Comparison of ENCODE assay signal across 8 cellular contexts in the genomic region with DNA sequence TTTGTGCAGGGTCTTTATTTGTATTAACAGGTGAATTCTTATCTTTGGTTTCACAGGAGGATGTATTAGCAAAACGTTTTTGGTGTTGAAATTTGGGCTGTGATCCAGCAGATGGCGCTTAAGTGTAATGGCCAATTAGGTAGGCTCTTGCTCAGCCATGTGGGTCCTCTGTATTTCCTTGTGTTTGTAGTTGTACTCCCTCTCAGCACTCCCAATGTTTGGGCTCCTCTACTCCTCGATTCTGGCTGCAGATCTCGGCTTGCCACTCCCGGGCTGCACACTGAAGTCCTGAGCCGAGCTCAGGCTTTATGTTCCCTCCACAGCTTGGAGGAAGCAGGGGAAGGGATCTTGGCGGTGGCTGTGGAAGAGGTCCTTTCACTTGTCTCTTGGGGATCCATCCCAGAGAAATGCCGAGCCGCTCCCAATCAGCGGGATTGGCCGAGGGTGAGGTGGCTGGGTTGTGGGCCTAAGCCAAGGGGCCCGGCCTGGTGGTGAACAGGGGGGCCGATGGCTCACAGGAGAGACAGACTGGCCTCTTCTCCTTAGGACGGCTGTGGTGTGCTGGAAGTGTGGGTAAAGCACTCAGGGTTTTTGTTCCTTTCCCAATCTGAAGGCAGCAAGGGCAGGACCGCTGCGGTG.
DNase-seq lines count a peak whose midpoint lies in the region; ATAC-seq and TF ChIP-seq lines count a peak whose summit lies in the region.

No MANE protein-coding gene starts in this region.

- no peak overlapping the region for H2AFZ ChIP-seq in SK-N-SH (ENCODE audit: low read depth)

- H3K4me3 ChIP-seq in SK-N-SH (ENCODE audit: low read depth in 2 of 2, low read length in 1 of 2), result no peak overlapping the region
- H3K4me3 ChIP-seq in WI38 (ENCODE audit: low read depth, low read length), result no peak overlapping the region

- H3K9me3 ChIP-seq in SK-N-SH, result peaks cover 7% of the 10 kb centered on the region; the same call in 1 of the 2 replicates

- ATAC-seq in SK-N-SH treated with all-trans-retinoic acid at 6 μM for 48 hours, result no peak
- ATAC-seq in GM21825 (IDR thresholded peaks at IDR 0.05; ENCODE audit: unreplicated experiment), result peak; percentile 61
- ATAC-seq in HG03045 (IDR thresholded peaks at IDR 0.05; ENCODE audit: unreplicated experiment), result no peak

- H4K20me1 ChIP-seq in SK-N-SH (ENCODE audit: insufficient read depth), result no peaks in the 10 kb centered on the region

- H3K9me2 ChIP-seq in SK-N-SH, result no peaks in the 10 kb centered on the region

- peaks cover 30 to 42% of the 10 kb centered on the region in 2 experiments for H3K4me1 ChIP-seq in SK-N-SH (ENCODE audit: control insufficient read depth in 1 of 2, insufficient read depth in 2 of 2, low read depth in 1 of 2, low read length in 1 of 2)

- peak; percentile 59 for TF ChIP-seq CTCF in SK-N-SH (IDR thresholded peaks at IDR 0.05)
- TF ChIP-seq CTCF in WI38 (IDR thresholded peaks at IDR 0.05; ENCODE audit: low read depth, low read length), result peak; percentile 57

- CTCF ChIA-PET in SK-N-SH (lab: Yijun Ruan, JAX), result interaction anchor here (2.6 kb wide), 1 partner anchor 26 kb away, joined by 5 read pairs; no protein-coding TSS in a partner anchor

- DNase-seq in SK-N-SH, result peak; percentile 15
- DNase-seq in NAMALWA (ENCODE audit: low spot score), result peak; percentile 74
- DNase-seq in iPS-NIHi11 (ENCODE audit: low spot score), result peak; percentile 69
- DNase-seq in Ammon's horn (ENCODE audit: low spot score), result no peak

- TF ChIP-seq EP300 in SK-N-SH (IDR thresholded peaks at IDR 0.05; ENCODE audit: borderline replicate concordance in 1 of 2, low read depth in 1 of 2, low read length in 1 of 2), result no peak

- 84% methylated on average over 9 of the region's 16 CpGs for WGBS in SK-N-SH (ENCODE audit: low lambda C conversion rate)

- no peak overlapping the region for H3K27ac ChIP-seq in SK-N-SH (ENCODE audit: low read depth in 2 of 2, low read length in 1 of 2)

- peaks cover 0 to 6% of the 10 kb centered on the region in 2 experiments for H3K36me3 ChIP-seq in SK-N-SH (replicated peaks in 1 of 2; ENCODE audit: control insufficient read depth in 1 of 2, insufficient read depth in 2 of 2, low read length in 1 of 2)

- TF ChIP-seq RAD21 in SK-N-SH (IDR thresholded peaks at IDR 0.05; ENCODE audit: low read length), result peak; percentile 62

- H3F3A ChIP-seq in SK-N-SH (replicated peaks; ENCODE audit: insufficient read depth), result peaks cover 32% of the 10 kb centered on the region

- H3K79me2 ChIP-seq in SK-N-SH (ENCODE audit: insufficient read depth), result no peaks in the 10 kb centered on the region

- H3K27me3 ChIP-seq in SK-N-SH (ENCODE audit: insufficient read depth), result no peaks in the 10 kb centered on the region

- H3K4me2 ChIP-seq in SK-N-SH, result no peak overlapping the region

- POLR2A ChIA-PET in SK-N-SH (lab: Yijun Ruan, JAX), result no interaction called here

- no peak overlapping the region for H3K9ac ChIP-seq in SK-N-SH

TF ChIP-seq in SK-N-SH, 30 proteins besides CTCF, POLR2A, EP300 and RAD21:
- TF ChIP-seq TAF1 (IDR thresholded peaks at IDR 0.05; ENCODE audit: borderline replicate concordance, low read depth, low read length) (no peak), SMC3 (IDR thresholded peaks at IDR 0.05; ENCODE audit: low read depth, low read length) (peak; percentile 48; the same call in 1 of the 2 replicates), RFX5 (IDR thresholded peaks at IDR 0.05; ENCODE audit: low read length) (no peak)

TF ChIP-seq in SK-N-SH treated with all-trans-retinoic acid at 6 μM for 48 hours, 23 proteins besides CTCF, POLR2A, EP300 and RAD21:
- no peak for TF ChIP-seq ZFP3 (CRISPR knock-in tag; IDR thresholded peaks at IDR 0.05)
TF ChIP-seq in SK-N-SH treated with all-trans-retinoic acid at 6 μM for 48 hours: peak in this region for 0.
